ENCODE assay signal across 1 cellular context in genomic region chr10:62735464-62736188, GRCh38.
TF ChIP-seq lines count a peak whose summit lies in the region.

No MANE protein-coding gene starts in this region.

TF ChIP-seq in K562, 482 proteins besides CTCF, POLR2A, EP300 and RAD21 (continued from another document):
- TF ChIP-seq L3MBTL2 (IDR thresholded peaks at IDR 0.05), result no peak
- TF ChIP-seq TCF3 (CRISPR knock-in tag; IDR thresholded peaks at IDR 0.05), result no peak
- TF ChIP-seq, protein P1, sequence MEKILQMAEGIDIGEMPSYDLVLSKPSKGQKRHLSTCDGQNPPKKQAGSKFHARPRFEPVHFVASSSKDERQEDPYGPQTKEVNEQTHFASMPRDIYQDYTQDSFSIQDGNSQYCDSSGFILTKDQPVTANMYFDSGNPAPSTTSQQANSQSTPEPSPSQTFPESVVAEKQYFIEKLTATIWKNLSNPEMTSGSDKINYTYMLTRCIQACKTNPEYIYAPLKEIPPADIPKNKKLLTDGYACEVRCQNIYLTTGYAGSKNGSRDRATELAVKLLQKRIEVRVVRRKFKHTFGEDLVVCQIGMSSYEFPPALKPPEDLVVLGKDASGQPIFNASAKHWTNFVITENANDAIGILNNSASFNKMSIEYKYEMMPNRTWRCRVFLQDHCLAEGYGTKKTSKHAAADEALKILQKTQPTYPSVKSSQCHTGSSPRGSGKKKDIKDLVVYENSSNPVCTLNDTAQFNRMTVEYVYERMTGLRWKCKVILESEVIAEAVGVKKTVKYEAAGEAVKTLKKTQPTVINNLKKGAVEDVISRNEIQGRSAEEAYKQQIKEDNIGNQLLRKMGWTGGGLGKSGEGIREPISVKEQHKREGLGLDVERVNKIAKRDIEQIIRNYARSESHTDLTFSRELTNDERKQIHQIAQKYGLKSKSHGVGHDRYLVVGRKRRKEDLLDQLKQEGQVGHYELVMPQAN (IDR thresholded peaks at IDR 0.05; ENCODE audit: borderline replicate concordance), result no peak
- peak; percentile 82 for TF ChIP-seq JUN (IDR thresholded peaks at IDR 0.05; ENCODE audit: borderline replicate concordance, low read depth, low read length)
- TF ChIP-seq JUN (CRISPR knock-in tag; IDR thresholded peaks at IDR 0.05; ENCODE audit: borderline replicate concordance), result no peak
- TF ChIP-seq ZNF766 (CRISPR knock-in tag; conservative IDR thresholded peaks at IDR 0.05), result no peak
- peak; percentile 90 for TF ChIP-seq EGR1 (conservative IDR thresholded peaks at IDR 0.05)
- no peak for TF ChIP-seq ILK (tag; IDR thresholded peaks at IDR 0.05; ENCODE audit: borderline replicate concordance, low read depth)
- TF ChIP-seq KDM1A (IDR thresholded peaks at IDR 0.05), result no peak
- TF ChIP-seq ZBTB34 (CRISPR knock-in tag; IDR thresholded peaks at IDR 0.05), result no peak
- TF ChIP-seq FOXK2 (conservative IDR thresholded peaks at IDR 0.05 in 1 of 2, IDR thresholded peaks at IDR 0.05 in 1 of 2; ENCODE audit: low read depth in 2 of 2), result 0 out of 4 replicates have a peak, but pooled peaks of 1 of the 2 experiments have one; percentile 18
- TF ChIP-seq CBX5 (IDR thresholded peaks at IDR 0.05; ENCODE audit: borderline replicate concordance, low read depth), result no peak
- no peak for TF ChIP-seq ETS2 (tag; IDR thresholded peaks at IDR 0.05; ENCODE audit: borderline replicate concordance, poor library complexity, severe bottlenecking)
- no peak for TF ChIP-seq MECOM (CRISPR knock-in tag; IDR thresholded peaks at IDR 0.05)
- no peak for TF ChIP-seq PCBP1 (IDR thresholded peaks at IDR 0.05; ENCODE audit: low read depth, low read length, poor library complexity, severe bottlenecking)
- TF ChIP-seq MCM7 (IDR thresholded peaks at IDR 0.05), result no peak
- peak; percentile 84 for TF ChIP-seq FOSL1 (tag; conservative IDR thresholded peaks at IDR 0.05)
TF ChIP-seq in K562: peak in this region for 16.
